25 cellular contexts compared by ENCODE assay signal in the genomic region with DNA sequence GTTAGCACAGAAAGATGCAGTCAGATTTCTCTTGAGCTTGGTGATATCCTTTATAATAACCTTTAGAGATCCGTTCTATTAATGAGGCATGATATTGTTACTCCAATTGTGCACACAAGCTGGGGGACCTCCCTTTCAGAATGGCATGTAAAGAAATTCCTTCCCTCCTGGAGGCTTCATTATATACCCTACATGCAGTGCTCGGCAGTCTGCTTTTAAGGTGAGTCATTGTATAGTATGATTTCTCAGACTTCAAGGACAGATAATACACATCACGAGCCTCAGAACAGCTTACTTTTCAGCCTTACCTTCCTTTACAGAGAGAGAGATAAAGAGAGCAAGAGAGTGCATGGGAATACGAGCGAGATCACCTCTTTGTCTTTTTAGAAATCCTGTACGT.
"Had no signal": no experiment of that assay in that cellular context is flagged by ENCODE, and none has a peak within 500 bp of the region (broad histone marks: within the 10 kb centered on the region; RNA-seq: fewer than 3 reads in every experiment).

No MANE protein-coding gene starts in this region.

- H3K4me3 Mint-ChIP-seq: activated naive CD8-positive, alpha-beta T cell; dendritic cell treated with granulocyte-macrophage colony-stimulating factor and Interleukin-4, amounts not matched to agents 40 ng/mL and 50 ng/mL, for 4 days; endodermal cell; naive B cell; type B pancreatic cell had no signal

- H3K27me3 Mint-ChIP-seq: dendritic cell treated with granulocyte-macrophage colony-stimulating factor and Interleukin-4, amounts not matched to agents 40 ng/mL and 50 ng/mL, for 4 days; type B pancreatic cell had no signal

- H3K36me3 Mint-ChIP-seq: activated naive CD8-positive, alpha-beta T cell; naive B cell had no signal

- H3K9me3 ChIP-seq: testis, uterus had no signal

- ATAC-seq: esophagus mucosa; heart left ventricle; sciatic nerve; stimulated activated naive CD8-positive, alpha-beta T cell treated with anti-CD3 and anti-CD28 coated beads, Interleukin-15, Interleukin-2, amounts not matched to agents 100 U/mL and 50 U/mL, for 24 hours had no signal

- H3K36me3 ChIP-seq: heart left ventricle, left ventricle myocardium inferior, uterus had no signal

- H3K27ac Mint-ChIP-seq: activated naive CD8-positive, alpha-beta T cell; dendritic cell treated with granulocyte-macrophage colony-stimulating factor and Interleukin-4, amounts not matched to agents 40 ng/mL and 50 ng/mL, for 4 days; endodermal cell; naive B cell; type B pancreatic cell had no signal

- H3K4me1 ChIP-seq: heart left ventricle, left ventricle myocardium inferior, testis, uterus had no signal

- H3K4me3 ChIP-seq: heart left ventricle, left ventricle myocardium inferior, lung, skin epidermis, testis, uterus had no signal

- DNase-seq: activated CD4-positive, alpha-beta T cell treated with anti-CD3 and anti-CD28 coated beads for 4 hours; activated CD4-positive, alpha-beta T cell treated with anti-CD3 and anti-CD28 coated beads, Interleukin-2, amount 50 U/mL, for 4 hours; activated effector memory CD4-positive, alpha-beta T cell treated with Interleukin-2 at 50 U/mL for 16 hours; activated naive CD4-positive, alpha-beta T cell treated with Interleukin-2 at 50 U/mL for 16 hours; activated T-cell treated with anti-CD3 and anti-CD28 coated beads for 4 hours; anterior cingulate cortex; caudate nucleus; foreskin fibroblast; heart left ventricle; left ventricle myocardium inferior; naive B cell; posterior cingulate gyrus; stimulated activated CD4-positive, alpha-beta T cell treated with anti-CD3 and anti-CD28 coated beads, Interleukin-12 subunit alpha, Interleukin-12 subunit beta, amount 100 ng/mL, for 4 hours; stimulated activated CD4-positive, alpha-beta T cell treated with anti-CD3 and anti-CD28 coated beads, Interleukin-4, amount 100 ng/mL, for 1 hour; stimulated activated naive CD8-positive, alpha-beta T cell treated with anti-CD3 and anti-CD28 coated beads, Interleukin-15, Interleukin-2, amounts not matched to agents 100 U/mL and 50 U/mL, for 24 hours; testis; uterus had no signal

- H3K27ac ChIP-seq: heart left ventricle, left ventricle myocardium inferior, skin epidermis, testis, uterus had no signal

- H3K4me1 Mint-ChIP-seq: naive B cell had no signal

- H3K9me3 Mint-ChIP-seq: dendritic cell treated with granulocyte-macrophage colony-stimulating factor and Interleukin-4, amounts not matched to agents 40 ng/mL and 50 ng/mL, for 4 days had no signal

- H3K27me3 ChIP-seq: testis, uterus had no signal
